ENCODE assay signal across 1 cellular context in the genomic region with DNA sequence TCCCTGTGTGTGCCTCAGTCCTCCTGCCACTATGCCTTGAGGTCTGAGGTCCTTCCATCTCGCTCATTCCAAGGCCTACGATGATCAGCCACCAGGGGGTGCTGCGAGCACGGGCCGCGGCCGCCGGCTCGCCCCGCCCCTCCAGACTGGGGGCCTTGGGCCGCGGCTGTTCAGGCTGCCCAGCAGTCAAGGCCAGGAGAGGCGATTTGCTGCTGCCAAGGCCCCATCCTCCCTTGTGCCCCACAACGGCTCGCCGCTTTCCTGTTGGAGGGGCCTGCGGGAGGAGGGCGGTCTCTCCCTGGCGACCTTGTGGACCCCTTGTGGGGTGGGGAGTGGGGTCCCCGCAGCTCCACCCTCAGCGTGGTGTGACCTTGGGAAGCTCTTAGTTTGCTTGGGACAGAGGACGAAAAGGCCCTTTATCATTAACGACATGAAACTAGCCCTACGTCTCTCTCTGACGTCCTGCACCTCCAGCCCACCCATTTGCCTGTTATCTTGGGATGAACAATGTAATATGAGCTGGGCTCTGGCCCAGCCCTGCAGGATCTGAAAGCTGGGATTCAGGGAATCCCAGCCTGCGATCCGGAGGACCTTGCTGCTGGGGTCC.
TF ChIP-seq lines count a peak whose summit lies in the region.

No MANE protein-coding gene starts in this region.

TF ChIP-seq in GM12878, 131 proteins besides CTCF, POLR2A, EP300 and RAD21 (continued from another document and continues in another):
- TF ChIP-seq, protein P1, sequence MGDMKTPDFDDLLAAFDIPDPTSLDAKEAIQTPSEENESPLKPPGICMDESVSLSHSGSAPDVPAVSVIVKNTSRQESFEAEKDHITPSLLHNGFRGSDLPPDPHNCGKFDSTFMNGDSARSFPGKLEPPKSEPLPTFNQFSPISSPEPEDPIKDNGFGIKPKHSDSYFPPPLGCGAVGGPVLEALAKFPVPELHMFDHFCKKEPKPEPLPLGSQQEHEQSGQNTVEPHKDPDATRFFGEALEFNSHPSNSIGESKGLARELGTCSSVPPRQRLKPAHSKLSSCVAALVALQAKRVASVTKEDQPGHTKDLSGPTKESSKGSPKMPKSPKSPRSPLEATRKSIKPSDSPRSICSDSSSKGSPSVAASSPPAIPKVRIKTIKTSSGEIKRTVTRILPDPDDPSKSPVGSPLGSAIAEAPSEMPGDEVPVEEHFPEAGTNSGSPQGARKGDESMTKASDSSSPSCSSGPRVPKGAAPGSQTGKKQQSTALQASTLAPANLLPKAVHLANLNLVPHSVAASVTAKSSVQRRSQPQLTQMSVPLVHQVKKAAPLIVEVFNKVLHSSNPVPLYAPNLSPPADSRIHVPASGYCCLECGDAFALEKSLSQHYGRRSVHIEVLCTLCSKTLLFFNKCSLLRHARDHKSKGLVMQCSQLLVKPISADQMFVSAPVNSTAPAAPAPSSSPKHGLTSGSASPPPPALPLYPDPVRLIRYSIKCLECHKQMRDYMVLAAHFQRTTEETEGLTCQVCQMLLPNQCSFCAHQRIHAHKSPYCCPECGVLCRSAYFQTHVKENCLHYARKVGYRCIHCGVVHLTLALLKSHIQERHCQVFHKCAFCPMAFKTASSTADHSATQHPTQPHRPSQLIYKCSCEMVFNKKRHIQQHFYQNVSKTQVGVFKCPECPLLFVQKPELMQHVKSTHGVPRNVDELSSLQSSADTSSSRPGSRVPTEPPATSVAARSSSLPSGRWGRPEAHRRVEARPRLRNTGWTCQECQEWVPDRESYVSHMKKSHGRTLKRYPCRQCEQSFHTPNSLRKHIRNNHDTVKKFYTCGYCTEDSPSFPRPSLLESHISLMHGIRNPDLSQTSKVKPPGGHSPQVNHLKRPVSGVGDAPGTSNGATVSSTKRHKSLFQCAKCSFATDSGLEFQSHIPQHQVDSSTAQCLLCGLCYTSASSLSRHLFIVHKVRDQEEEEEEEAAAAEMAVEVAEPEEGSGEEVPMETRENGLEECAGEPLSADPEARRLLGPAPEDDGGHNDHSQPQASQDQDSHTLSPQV (IDR thresholded peaks at IDR 0.05) = peak; percentile 44; the same call in 1 of the 2 replicates
- TF ChIP-seq MTA2 (IDR thresholded peaks at IDR 0.05; ENCODE audit: low read depth) = no peak
- no peak for TF ChIP-seq BMI1 (IDR thresholded peaks at IDR 0.05; ENCODE audit: borderline replicate concordance)
- TF ChIP-seq HDGF (IDR thresholded peaks at IDR 0.05) = no peak
- TF ChIP-seq SUZ12 (IDR thresholded peaks at IDR 0.05; ENCODE audit: unreplicated experiment) = no peak
- TF ChIP-seq, protein P2, sequence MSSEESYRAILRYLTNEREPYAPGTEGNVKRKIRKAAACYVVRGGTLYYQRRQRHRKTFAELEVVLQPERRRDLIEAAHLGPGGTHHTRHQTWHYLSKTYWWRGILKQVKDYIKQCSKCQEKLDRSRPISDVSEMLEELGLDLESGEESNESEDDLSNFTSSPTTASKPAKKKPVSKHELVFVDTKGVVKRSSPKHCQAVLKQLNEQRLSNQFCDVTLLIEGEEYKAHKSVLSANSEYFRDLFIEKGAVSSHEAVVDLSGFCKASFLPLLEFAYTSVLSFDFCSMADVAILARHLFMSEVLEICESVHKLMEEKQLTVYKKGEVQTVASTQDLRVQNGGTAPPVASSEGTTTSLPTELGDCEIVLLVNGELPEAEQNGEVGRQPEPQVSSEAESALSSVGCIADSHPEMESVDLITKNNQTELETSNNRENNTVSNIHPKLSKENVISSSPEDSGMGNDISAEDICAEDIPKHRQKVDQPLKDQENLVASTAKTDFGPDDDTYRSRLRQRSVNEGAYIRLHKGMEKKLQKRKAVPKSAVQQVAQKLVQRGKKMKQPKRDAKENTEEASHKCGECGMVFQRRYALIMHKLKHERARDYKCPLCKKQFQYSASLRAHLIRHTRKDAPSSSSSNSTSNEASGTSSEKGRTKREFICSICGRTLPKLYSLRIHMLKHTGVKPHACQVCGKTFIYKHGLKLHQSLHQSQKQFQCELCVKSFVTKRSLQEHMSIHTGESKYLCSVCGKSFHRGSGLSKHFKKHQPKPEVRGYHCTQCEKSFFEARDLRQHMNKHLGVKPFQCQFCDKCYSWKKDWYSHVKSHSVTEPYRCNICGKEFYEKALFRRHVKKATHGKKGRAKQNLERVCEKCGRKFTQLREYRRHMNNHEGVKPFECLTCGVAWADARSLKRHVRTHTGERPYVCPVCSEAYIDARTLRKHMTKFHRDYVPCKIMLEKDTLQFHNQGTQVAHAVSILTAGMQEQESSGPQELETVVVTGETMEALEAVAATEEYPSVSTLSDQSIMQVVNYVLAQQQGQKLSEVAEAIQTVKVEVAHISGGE (CRISPR knock-in tag; IDR thresholded peaks at IDR 0.05) = no peak
- no peak for TF ChIP-seq NKRF (conservative IDR thresholded peaks at IDR 0.05)
- TF ChIP-seq LARP7 (IDR thresholded peaks at IDR 0.05) = peak; percentile 75; the same call in 1 of the 2 replicates
- no peak for TF ChIP-seq STAT1 (conservative IDR thresholded peaks at IDR 0.05)
- no peak for TF ChIP-seq ELK1 (IDR thresholded peaks at IDR 0.05; ENCODE audit: low read depth, low read length)
- no peak for TF ChIP-seq MYB (IDR thresholded peaks at IDR 0.05; ENCODE audit: borderline replicate concordance, low read depth, low read length)
- TF ChIP-seq FOXK2 (IDR thresholded peaks at IDR 0.05) = no peak
- TF ChIP-seq EGR1 (IDR thresholded peaks at IDR 0.05; ENCODE audit: borderline replicate concordance in 1 of 2, low read depth in 2 of 2, low read length in 2 of 2) = no peak
- TF ChIP-seq TCF12 (IDR thresholded peaks at IDR 0.05; ENCODE audit: low read depth, low read length) = no peak
- TF ChIP-seq EZH2 (IDR thresholded peaks at IDR 0.05; ENCODE audit: borderline replicate concordance, control insufficient read depth, low read depth, low read length) = no peak
- TF ChIP-seq ZBED1 (IDR thresholded peaks at IDR 0.05; ENCODE audit: borderline replicate concordance) = no peak
- TF ChIP-seq RELB (IDR thresholded peaks at IDR 0.05; ENCODE audit: low read depth) = no peak
- TF ChIP-seq ATF7 (IDR thresholded peaks at IDR 0.05; ENCODE audit: low read depth) = no peak
- no peak for TF ChIP-seq SMAD1 (IDR thresholded peaks at IDR 0.05; ENCODE audit: low read depth, partially characterized antibody)
- TF ChIP-seq ZZZ3 (IDR thresholded peaks at IDR 0.05; ENCODE audit: control insufficient read depth, insufficient read length, low read depth) = no peak
- no peak for TF ChIP-seq TCF3 (IDR thresholded peaks at IDR 0.05; ENCODE audit: borderline replicate concordance, insufficient read depth, low read depth, low read length)
- TF ChIP-seq, protein P3, sequence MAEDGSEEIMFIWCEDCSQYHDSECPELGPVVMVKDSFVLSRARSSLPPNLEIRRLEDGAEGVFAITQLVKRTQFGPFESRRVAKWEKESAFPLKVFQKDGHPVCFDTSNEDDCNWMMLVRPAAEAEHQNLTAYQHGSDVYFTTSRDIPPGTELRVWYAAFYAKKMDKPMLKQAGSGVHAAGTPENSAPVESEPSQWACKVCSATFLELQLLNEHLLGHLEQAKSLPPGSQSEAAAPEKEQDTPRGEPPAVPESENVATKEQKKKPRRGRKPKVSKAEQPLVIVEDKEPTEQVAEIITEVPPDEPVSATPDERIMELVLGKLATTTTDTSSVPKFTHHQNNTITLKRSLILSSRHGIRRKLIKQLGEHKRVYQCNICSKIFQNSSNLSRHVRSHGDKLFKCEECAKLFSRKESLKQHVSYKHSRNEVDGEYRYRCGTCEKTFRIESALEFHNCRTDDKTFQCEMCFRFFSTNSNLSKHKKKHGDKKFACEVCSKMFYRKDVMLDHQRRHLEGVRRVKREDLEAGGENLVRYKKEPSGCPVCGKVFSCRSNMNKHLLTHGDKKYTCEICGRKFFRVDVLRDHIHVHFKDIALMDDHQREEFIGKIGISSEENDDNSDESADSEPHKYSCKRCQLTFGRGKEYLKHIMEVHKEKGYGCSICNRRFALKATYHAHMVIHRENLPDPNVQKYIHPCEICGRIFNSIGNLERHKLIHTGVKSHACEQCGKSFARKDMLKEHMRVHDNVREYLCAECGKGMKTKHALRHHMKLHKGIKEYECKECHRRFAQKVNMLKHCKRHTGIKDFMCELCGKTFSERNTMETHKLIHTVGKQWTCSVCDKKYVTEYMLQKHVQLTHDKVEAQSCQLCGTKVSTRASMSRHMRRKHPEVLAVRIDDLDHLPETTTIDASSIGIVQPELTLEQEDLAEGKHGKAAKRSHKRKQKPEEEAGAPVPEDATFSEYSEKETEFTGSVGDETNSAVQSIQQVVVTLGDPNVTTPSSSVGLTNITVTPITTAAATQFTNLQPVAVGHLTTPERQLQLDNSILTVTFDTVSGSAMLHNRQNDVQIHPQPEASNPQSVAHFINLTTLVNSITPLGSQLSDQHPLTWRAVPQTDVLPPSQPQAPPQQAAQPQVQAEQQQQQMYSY (CRISPR knock-in tag; IDR thresholded peaks at IDR 0.05) = no peak
- no peak for TF ChIP-seq RCOR1 (conservative IDR thresholded peaks at IDR 0.05; ENCODE audit: low read depth, low read length)
- no peak for TF ChIP-seq ASH2L (IDR thresholded peaks at IDR 0.05; ENCODE audit: borderline replicate concordance, low read depth)
- no peak for TF ChIP-seq HCFC1 (IDR thresholded peaks at IDR 0.05; ENCODE audit: low read length)
- no peak for TF ChIP-seq MEF2B (IDR thresholded peaks at IDR 0.05; ENCODE audit: partially characterized antibody, poor library complexity, severe bottlenecking)
- no peak for TF ChIP-seq CBX5 (IDR thresholded peaks at IDR 0.05; ENCODE audit: low read depth)
- TF ChIP-seq FOS (IDR thresholded peaks at IDR 0.05; ENCODE audit: borderline replicate concordance, extremely low read depth, insufficient read length) = no peak
- TF ChIP-seq E4F1 (IDR thresholded peaks at IDR 0.05; ENCODE audit: borderline replicate concordance, partially characterized antibody) = no peak
- TF ChIP-seq ZSCAN29 (IDR thresholded peaks at IDR 0.05) = no peak
- TF ChIP-seq GATAD2B (conservative IDR thresholded peaks at IDR 0.05; ENCODE audit: low read depth) = peak; percentile 63
- no peak for TF ChIP-seq JUNB (IDR thresholded peaks at IDR 0.05)
- TF ChIP-seq BHLHE40 (IDR thresholded peaks at IDR 0.05; ENCODE audit: borderline replicate concordance in 1 of 2, low read depth in 2 of 2, low read length in 1 of 2) = peak; percentile 24 to 48; a peak in 1 of 4 replicates
- TF ChIP-seq IRF3 (IDR thresholded peaks at IDR 0.05) = no peak
- no peak for TF ChIP-seq PML (IDR thresholded peaks at IDR 0.05; ENCODE audit: low read length)
- TF ChIP-seq CBFB (IDR thresholded peaks at IDR 0.05; ENCODE audit: low read depth) = no peak
- no peak for TF ChIP-seq BRCA1 (IDR thresholded peaks at IDR 0.05; ENCODE audit: low read depth, low read length)
- no peak for TF ChIP-seq SIN3A (IDR thresholded peaks at IDR 0.05; ENCODE audit: low read depth, low read length)
- 0 out of 2 replicates have a peak, but pooled peaks have one; percentile 37 for TF ChIP-seq TBL1XR1 (IDR thresholded peaks at IDR 0.05; ENCODE audit: low read depth, low read length)
- TF ChIP-seq ZNF622 (IDR thresholded peaks at IDR 0.05) = no peak
